18 cellular contexts compared by ENCODE assay signal in the genomic region with DNA sequence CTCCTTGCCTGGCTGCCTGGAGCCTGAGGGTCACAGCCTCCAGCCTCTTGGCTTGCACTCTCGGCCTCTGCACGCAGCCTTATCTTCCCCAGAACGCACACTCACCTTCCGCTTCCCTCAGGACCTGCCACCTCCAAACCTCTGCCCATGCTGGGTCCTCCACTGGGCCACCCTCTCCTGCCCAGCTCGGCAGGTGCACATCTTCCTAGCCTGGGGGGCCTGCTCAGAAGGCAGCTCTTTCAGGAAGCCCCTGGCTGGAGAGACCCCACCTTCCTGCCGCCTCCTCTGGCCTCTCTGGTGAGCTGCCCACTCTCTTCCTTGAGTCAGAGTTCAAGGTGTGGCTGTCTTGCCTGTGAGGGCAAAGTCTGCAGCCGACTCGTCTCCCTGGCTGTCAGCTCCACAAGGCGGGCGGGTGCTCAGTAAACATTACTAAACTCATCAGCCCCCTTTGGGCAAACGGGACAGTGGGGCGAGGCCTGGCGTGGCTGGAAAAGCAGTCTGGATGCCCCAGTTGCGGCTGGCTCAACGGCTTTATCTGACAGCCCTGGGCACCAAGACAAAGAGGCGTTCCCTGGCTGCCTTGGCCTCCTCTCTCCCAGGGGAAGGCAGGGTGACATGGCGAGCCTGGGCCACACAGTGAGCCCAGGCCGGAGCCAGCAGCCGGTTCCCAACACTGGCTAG. TPM values are rescaled to one million over a fixed set of nuclear protein-coding genes. Genes with fewer than 3 reads are reported as not detected.
DNase-seq lines count a peak whose midpoint lies in the region; ATAC-seq, FAIRE-seq and TF ChIP-seq lines count a peak whose summit lies in the region.
"Had no signal": no experiment of that assay in that cellular context is flagged by ENCODE, and none has a peak within 500 bp of the region (broad histone marks: within the 10 kb centered on the region; RNA-seq: fewer than 3 reads in every experiment).

No MANE protein-coding gene starts in this region.

- no peak for ATAC-seq in HG03159 (IDR thresholded peaks at IDR 0.05; ENCODE audit: unreplicated experiment)
- ATAC-seq: activated naive CD8-positive, alpha-beta T cell treated with anti-CD3 and anti-CD28 coated beads, Interleukin-2, amount 50 U/mL, for 24 hours; activated T-cell treated with anti-CD3 and anti-CD28 coated beads, Interleukin-2, amount 50 U/mL, for 72 hours had no signal

- no peaks in the 10 kb centered on the region for H3K36me3 Mint-ChIP-seq in endodermal cell (ENCODE audit: low read depth)
- H3K36me3 Mint-ChIP-seq: activated CD4-positive, alpha-beta memory T cell treated with anti-CD3 and anti-CD28 coated beads for 36 hours had no signal

- DNase-seq in HT-29 (ENCODE audit: low spot score) (peak; percentile 70), endodermal cell (no peak), small intestine (peak; percentile 98), NCI-H146 treated with DMSO at 0.1 percent for 48 hours (lab: John Stamatoyannopoulos, UW; ENCODE audit: unreplicated experiment) (no peak), hepatic stellate cell (ENCODE audit: low spot score) (no peak)
- DNase-seq in NK-92 treated with Interleukin-12 subunit alpha and Interleukin-12 subunit beta, amount 100 ng/mL, for 24 hours (lab: John Stamatoyannopoulos, UW), result no peak
- DNase-seq: activated CD4-positive, alpha-beta memory T cell treated with anti-CD3 and anti-CD28 coated beads for 36 hours; activated naive CD8-positive, alpha-beta T cell treated with anti-CD3 and anti-CD28 coated beads, Interleukin-2, amount 50 U/mL, for 24 hours; activated T-cell treated with anti-CD3 and anti-CD28 coated beads, Interleukin-2, amount 50 U/mL, for 72 hours; DMS 273 treated with DMSO at 0.1 percent for 48 hours; HFFc6; KBM-7; midbrain; NCI-H1105 treated with DMSO at 0.1 percent for 48 hours; NCI-H226 had no signal

- H3K9me3 Mint-ChIP-seq in endodermal cell, result no peaks in the 10 kb centered on the region
- H3K9me3 Mint-ChIP-seq: activated CD4-positive, alpha-beta memory T cell treated with anti-CD3 and anti-CD28 coated beads for 36 hours; activated naive CD8-positive, alpha-beta T cell treated with anti-CD3 and anti-CD28 coated beads, Interleukin-2, amount 50 U/mL, for 24 hours; activated T-cell treated with anti-CD3 and anti-CD28 coated beads, Interleukin-2, amount 50 U/mL, for 72 hours; HFFc6 had no signal

- peaks cover 8% of the 10 kb centered on the region for H3K27me3 Mint-ChIP-seq in endodermal cell (ENCODE audit: insufficient read depth)
- H3K27me3 Mint-ChIP-seq: activated CD4-positive, alpha-beta memory T cell treated with anti-CD3 and anti-CD28 coated beads for 36 hours; activated naive CD8-positive, alpha-beta T cell treated with anti-CD3 and anti-CD28 coated beads, Interleukin-2, amount 50 U/mL, for 24 hours had no signal

- no peaks in the 10 kb centered on the region for H3K4me1 ChIP-seq in endodermal cell (ENCODE audit: control insufficient read depth, insufficient read depth, low read length)
- H3K4me1 ChIP-seq in liver (ENCODE audit: control insufficient read depth in 4 of 4, insufficient read depth in 4 of 4, low read length in 3 of 4), result peaks cover 5 to 20% (median 11%) of the 10 kb centered on the region in 4 donors
- peaks cover 0 to 3% of the 10 kb centered on the region in 2 donors for H3K4me1 ChIP-seq in small intestine (ENCODE audit: control insufficient read depth in 2 of 2, insufficient read depth in 1 of 2, low read depth in 1 of 2, low read length in 1 of 2)

- peaks cover 4% of the 10 kb centered on the region for H3K4me1 Mint-ChIP-seq in endodermal cell
- H3K4me1 Mint-ChIP-seq: activated naive CD8-positive, alpha-beta T cell treated with anti-CD3 and anti-CD28 coated beads, Interleukin-2, amount 50 U/mL, for 24 hours had no signal

- no peak for TF ChIP-seq CTCF in endodermal cell (conservative IDR thresholded peaks at IDR 0.05)
- no peak for TF ChIP-seq CTCF in liver (IDR thresholded peaks at IDR 0.05; ENCODE audit: low read depth, low read length, missing input control)

- H3K27ac Mint-ChIP-seq in endodermal cell, result peak overlapping the region; percentile 10
- H3K27ac Mint-ChIP-seq: activated CD4-positive, alpha-beta memory T cell treated with anti-CD3 and anti-CD28 coated beads for 36 hours; activated naive CD8-positive, alpha-beta T cell treated with anti-CD3 and anti-CD28 coated beads, Interleukin-2, amount 50 U/mL, for 24 hours; activated T-cell treated with anti-CD3 and anti-CD28 coated beads, Interleukin-2, amount 50 U/mL, for 72 hours; HFFc6 had no signal

- FAIRE-seq in small intestine (lab: Jason Lieb, UNC), result no peak
- FAIRE-seq: endometrium had no signal

- no peak overlapping the region for H3K27ac ChIP-seq in endodermal cell (ENCODE audit: low read depth, low read length)
- H3K27ac ChIP-seq in liver (ENCODE audit: low read depth in 1 of 2, low read length in 2 of 2), result no peak overlapping the region
- H3K27ac ChIP-seq in small intestine (ENCODE audit: low read depth in 1 of 2, low read length in 1 of 2), result peak overlapping the region; percentile 67 to 95

- H3K27me3 ChIP-seq in endodermal cell (ENCODE audit: control insufficient read depth, insufficient read depth, low read length, poor library complexity, severe bottlenecking), result no peaks in the 10 kb centered on the region
- no peaks in the 10 kb centered on the region for H3K27me3 ChIP-seq in liver (ENCODE audit: control insufficient read depth in 4 of 4, insufficient read depth in 4 of 4, low read length in 3 of 4)
- H3K27me3 ChIP-seq in small intestine (ENCODE audit: control insufficient read depth in 2 of 2, insufficient read depth in 2 of 2, low read length in 2 of 2), result no peaks in the 10 kb centered on the region

- no peaks in the 10 kb centered on the region for H3K36me3 ChIP-seq in endodermal cell (ENCODE audit: control insufficient read depth, insufficient read depth, low read length)
- no peaks in the 10 kb centered on the region for H3K36me3 ChIP-seq in liver (ENCODE audit: control insufficient read depth in 4 of 4, insufficient read depth in 3 of 4, low read depth in 1 of 4, low read length in 3 of 4)
- no peaks in the 10 kb centered on the region for H3K36me3 ChIP-seq in small intestine (ENCODE audit: control insufficient read depth in 2 of 2, insufficient read depth in 2 of 2, low read length in 2 of 2)

- H3K4me3 ChIP-seq in endodermal cell (ENCODE audit: low read length) (no peak overlapping the region), liver (ENCODE audit: low read depth in 1 of 3, low read length in 3 of 3) (no peak overlapping the region), small intestine (ENCODE audit: low read depth in 1 of 2, low read length in 2 of 2) (peak overlapping the region in 1 of 2 donors; percentile 47)

- no peak overlapping the region for H3K4me3 Mint-ChIP-seq in endodermal cell
- H3K4me3 Mint-ChIP-seq: activated CD4-positive, alpha-beta memory T cell treated with anti-CD3 and anti-CD28 coated beads for 36 hours; activated naive CD8-positive, alpha-beta T cell treated with anti-CD3 and anti-CD28 coated beads, Interleukin-2, amount 50 U/mL, for 24 hours; activated T-cell treated with anti-CD3 and anti-CD28 coated beads, Interleukin-2, amount 50 U/mL, for 72 hours; HFFc6 had no signal

- H3K9ac ChIP-seq in endodermal cell (ENCODE audit: extremely low read depth, low read length, poor library complexity, severe bottlenecking) (no peak overlapping the region), liver (ENCODE audit: low read depth in 1 of 2, low read length in 2 of 2) (no peak overlapping the region)

- no peak for TF ChIP-seq RAD21 in liver (IDR thresholded peaks at IDR 0.05)

- H3K9me3 ChIP-seq in endodermal cell (ENCODE audit: control insufficient read depth, low read length) (no peaks in the 10 kb centered on the region), liver (ENCODE audit: control insufficient read depth in 4 of 4, low read length in 3 of 4) (no peaks in the 10 kb centered on the region), small intestine (ENCODE audit: control insufficient read depth, low read depth) (no peaks in the 10 kb centered on the region)

- WGBS in endodermal cell (ENCODE audit: insufficient coverage in 1 of 2, insufficient read length in 1 of 2), 2 experiments, result 87 to 91% methylated on average over 11 to 19 of the region's 19 CpGs
- 60% methylated on average over 19 of the region's 19 CpGs for whole genome bisulfite sequencing in liver
- 17 to 55% (median 34%) methylated on average over 19 of the region's 19 CpGs for WGBS in small intestine, 3 donors

TF ChIP-seq in liver, 16 proteins besides CTCF, POLR2A, EP300 and RAD21:
- no peak for TF ChIP-seq FOXA2 (IDR thresholded peaks at IDR 0.05)
- TF ChIP-seq HNF4A (conservative IDR thresholded peaks at IDR 0.05), result peak in 1 of 2 donors; percentile 8
- no peak for TF ChIP-seq JUND (IDR thresholded peaks at IDR 0.05)
- peak; percentile 10 for TF ChIP-seq SP1 (IDR thresholded peaks at IDR 0.05)

RNA-seq across cellular contexts. Expression of a gene that starts 1.7 kb away (rescaled TPM):
- not detected in 2 replicates for total RNA-seq in HT-29 (2014; rRNA removed; shearing (Covaris generic))
- total RNA-seq in endodermal cell (not detected), liver (under 1 TPM; 0.05 to 0.59 TPM)
- not detected for polyA plus RNA-seq in endodermal cell (2013, experiment 1 of 2)
- not detected for polyA plus RNA-seq in endodermal cell (2013, experiment 2 of 2)
- polyA plus RNA-seq in liver (1 to 10 TPM in 1 of 2 donors, under 1 TPM in 1; 0.61 to 2.3 TPM), small intestine (not detected)
- total RNA-seq: activated CD4-positive, alpha-beta memory T cell treated with anti-CD3 and anti-CD28 coated beads for 36 hours; activated T-cell treated with anti-CD3 and anti-CD28 coated beads, Interleukin-2, amount 50 U/mL, for 72 hours; HFFc6 had no signal

Comparison
In these comparisons a context has a peak if more than half of its experiments do, and no peak if none do; other contexts are left out.
1. DNase-seq: peak in HT-29 (single experiment) and small intestine (single experiment); none in endodermal cell (single experiment), NCI-H146 treated with DMSO at 0.1 percent for 48 hours (single experiment), hepatic stellate cell (single experiment) and NK-92 treated with Interleukin-12 subunit alpha and Interleukin-12 subunit beta, amount 100 ng/mL, for 24 hours (single experiment).
2. H3K27ac ChIP-seq: peak in small intestine (2 of 2); none in endodermal cell (single experiment) and liver (0 of 2).